Comparison of ENCODE assay signal across 13 cellular contexts in the genomic region with DNA sequence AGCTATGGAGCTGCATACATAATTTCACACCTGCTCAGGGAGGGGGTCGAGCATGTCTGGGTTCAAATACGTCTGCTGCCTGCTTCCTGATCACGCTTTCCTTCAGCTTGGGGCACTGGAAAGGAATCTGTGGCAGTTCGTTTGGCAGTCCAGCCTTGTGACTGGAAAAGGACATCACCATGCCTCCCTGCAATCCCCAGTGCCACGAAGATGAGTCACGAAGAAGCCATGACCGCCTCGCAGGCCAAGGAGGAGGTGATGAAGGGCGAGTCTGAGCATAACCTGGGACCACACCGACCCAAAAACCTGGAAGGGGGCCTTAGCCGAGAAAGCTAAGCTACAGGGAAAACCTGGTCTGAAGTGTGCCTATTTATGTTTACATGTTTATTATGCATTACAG. TPM values are rescaled to one million over a fixed set of nuclear protein-coding genes. Genes with fewer than 3 reads are reported as not detected.
DNase-seq lines count a peak whose midpoint lies in the region; ATAC-seq, FAIRE-seq and TF ChIP-seq lines count a peak whose summit lies in the region.
"Had no signal": no experiment of that assay in that cellular context is flagged by ENCODE, and none has a peak within 500 bp of the region (broad histone marks: within the 10 kb centered on the region; RNA-seq: fewer than 3 reads in every experiment).

No MANE protein-coding gene starts in this region.

- WGBS in A549 (ENCODE audit: missing lambda C conversion rate): 68% methylated on average over 11 of the region's 11 CpGs
- WGBS in trophoblast cell (ENCODE audit: extremely low coverage, insufficient coverage, insufficient read length): no CpG with 5 or more reads among the region's 11 CpGs
- 66 to 87% (median 79%) methylated on average over 11 of the region's 11 CpGs for WGBS in spleen, 5 donors

- no peak overlapping the region for H4K12ac ChIP-seq in trophoblast cell (ENCODE audit: low read depth, low read length)

- H3K27ac ChIP-seq in A549 (peak overlapping the region in 1 of 2 experiments; percentile 51; a peak in 3 of 6 replicates), SJSA1 (peak overlapping the region; percentile 78), trophoblast cell (ENCODE audit: low read depth, low read length) (peak overlapping the region; percentile 55), spleen (peak overlapping the region in 4 of 8 donors; percentile 1 to 30 (median 11))

- H3K9me3 ChIP-seq in A549 (no peaks in the 10 kb centered on the region), SJSA1 (replicated peaks) (no peaks in the 10 kb centered on the region), trophoblast cell (ENCODE audit: insufficient read depth, low read depth, low read length) (peaks cover 8% of the 10 kb centered on the region), spleen (no peaks in the 10 kb centered on the region)

- H2BK5ac ChIP-seq in trophoblast cell (ENCODE audit: low read depth, low read length, poor library complexity): no peak overlapping the region

- no peak overlapping the region for H4K8ac ChIP-seq in trophoblast cell (ENCODE audit: low read depth, low read length)

- POLR2A ChIA-PET in A549 (lab: Yijun Ruan, JAX): interaction anchor here (2.7 kb wide), 1 partner anchor 547 kb away, joined by 13 read pairs; no protein-coding TSS in a partner anchor

- H3K4me1 Mint-ChIP-seq in stimulated activated effector memory CD8-positive, alpha-beta T cell treated with anti-CD3 and anti-CD28 coated beads, Interleukin-12 subunit alpha, Interleukin-12 subunit beta, amount 100 ng/mL, for 72 hours: no peaks in the 10 kb centered on the region
- H3K4me1 Mint-ChIP-seq: activated CD4-positive, alpha-beta T cell treated with anti-CD3 and anti-CD28 coated beads, Interleukin-2, amount 10 ng/mL, durations not matched to agents 7 days and 5 days had no signal

- H3K4me1 ChIP-seq in A549 (peaks cover 97% of the 10 kb centered on the region), SJSA1 (replicated peaks) (peaks cover 34% of the 10 kb centered on the region), trophoblast cell (ENCODE audit: control insufficient read depth in 1 of 2, insufficient read depth in 2 of 2, low read length in 2 of 2) (peaks cover 33 to 45% of the 10 kb centered on the region in 2 experiments), spleen (peaks cover 0 to 74% (median 29%) of the 10 kb centered on the region in 6 donors)

- peak overlapping the region; percentile 24 for H3K4me2 ChIP-seq in A549
- H3K4me2 ChIP-seq in trophoblast cell (ENCODE audit: low read length): no peak overlapping the region

- no peak for TF ChIP-seq RAD21 in A549 (conservative IDR thresholded peaks at IDR 0.05 in 1 of 2, IDR thresholded peaks at IDR 0.05 in 1 of 2)

- H2BK12ac ChIP-seq in trophoblast cell (ENCODE audit: low read length): no peak overlapping the region

- no peak overlapping the region for H3K4ac ChIP-seq in trophoblast cell (ENCODE audit: low read depth, low read length)

- H3K36me3 ChIP-seq in SJSA1 (peaks cover 82% of the 10 kb centered on the region), trophoblast cell (ENCODE audit: control insufficient read depth in 1 of 2, insufficient read depth in 2 of 2, low read length in 2 of 2) (peaks cover 32 to 47% of the 10 kb centered on the region in 2 experiments), spleen (peaks cover 0 to 84% (median 17%) of the 10 kb centered on the region in 6 donors)

- H3K23ac ChIP-seq in trophoblast cell (ENCODE audit: low read length): no peak overlapping the region

- intact Hi-C loops in spleen (cut with DNase I; ENCODE audit: low total_unique reads): no loop called here

- no peaks in the 10 kb centered on the region for H3K36me3 Mint-ChIP-seq in stimulated activated effector memory CD8-positive, alpha-beta T cell treated with anti-CD3 and anti-CD28 coated beads, Interleukin-12 subunit alpha, Interleukin-12 subunit beta, amount 100 ng/mL, for 72 hours

- H3K27ac Mint-ChIP-seq in stimulated activated effector memory CD8-positive, alpha-beta T cell treated with anti-CD3 and anti-CD28 coated beads, Interleukin-12 subunit alpha, Interleukin-12 subunit beta, amount 100 ng/mL, for 72 hours: no peak overlapping the region
- H3K27ac Mint-ChIP-seq: activated CD4-positive, alpha-beta T cell treated with anti-CD3 and anti-CD28 coated beads, Interleukin-2, amount 10 ng/mL, durations not matched to agents 7 days and 5 days had no signal

- DNase-seq in A549 (ENCODE audit: low read depth in 1 of 2, low spot score in 1 of 2) (no peak), SJSA1 (ENCODE audit: low read depth in 1 of 2, low spot score in 2 of 2) (peak in 1 of 2 experiments; percentile 86), glomerular visceral epithelial cell (ENCODE audit: extremely low spot score) (peak; percentile 42), trophoblast cell (peak; percentile 54 to 73), spleen (no peak), SKM-1 (lab: John Stamatoyannopoulos, UW; ENCODE audit: unreplicated experiment) (no peak), LoVo (ENCODE audit: low spot score) (no peak)
- DNase-seq in stimulated activated effector memory CD8-positive, alpha-beta T cell treated with anti-CD3 and anti-CD28 coated beads, Interleukin-12 subunit alpha, Interleukin-12 subunit beta, amount 100 ng/mL, for 72 hours (ENCODE audit: low spot score in 2 of 2): no peak
- DNase-seq: activated CD4-positive, alpha-beta T cell treated with anti-CD3 and anti-CD28 coated beads, Interleukin-2, amount 10 ng/mL, durations not matched to agents 7 days and 5 days; DMS79; kidney glomerular epithelial cell; NCI-H1694 treated with DMSO at 0.1 percent for 48 hours had no signal

- H3K4me3 Mint-ChIP-seq in stimulated activated effector memory CD8-positive, alpha-beta T cell treated with anti-CD3 and anti-CD28 coated beads, Interleukin-12 subunit alpha, Interleukin-12 subunit beta, amount 100 ng/mL, for 72 hours: no peak overlapping the region
- H3K4me3 Mint-ChIP-seq: activated CD4-positive, alpha-beta T cell treated with anti-CD3 and anti-CD28 coated beads, Interleukin-2, amount 10 ng/mL, durations not matched to agents 7 days and 5 days had no signal

- TF ChIP-seq EP300 in A549 (IDR thresholded peaks at IDR 0.05): no peak

- H3K18ac ChIP-seq in trophoblast cell (ENCODE audit: low read length): peak overlapping the region; percentile 26

- peak in 1 of 2 experiments; percentile 2; a peak in 1 of 6 replicates for ATAC-seq in A549
- no peak for ATAC-seq in stimulated activated effector memory CD8-positive, alpha-beta T cell treated with anti-CD3 and anti-CD28 coated beads, Interleukin-12 subunit alpha, Interleukin-12 subunit beta, amount 100 ng/mL, for 72 hours
- ATAC-seq: K562 had no signal

- TF ChIP-seq POLR2A in A549 (IDR thresholded peaks at IDR 0.05; ENCODE audit: low read length): no peak
- no peak for TF ChIP-seq POLR2A in spleen (IDR thresholded peaks at IDR 0.05)

- H3K79me2 ChIP-seq in trophoblast cell (ENCODE audit: control insufficient read depth, insufficient read depth, low read length, poor library complexity): no peaks in the 10 kb centered on the region

- no peak for TF ChIP-seq CTCF in A549 (IDR thresholded peaks at IDR 0.05)
- no peak for TF ChIP-seq CTCF in spleen (IDR thresholded peaks at IDR 0.05 in 8 of 11, conservative IDR thresholded peaks at IDR 0.05 in 3 of 11)

- no peak overlapping the region for H2BK120ac ChIP-seq in trophoblast cell (ENCODE audit: insufficient read depth, low read length, poor library complexity)

- peak overlapping the region; percentile 27 for H4K91ac ChIP-seq in trophoblast cell (ENCODE audit: low read depth, low read length)

- H3K79me1 ChIP-seq in trophoblast cell (ENCODE audit: low read length): peaks cover 15% of the 10 kb centered on the region

- H2AFZ ChIP-seq in trophoblast cell (ENCODE audit: insufficient read depth, low read length, poor library complexity): no peak overlapping the region

- CTCF ChIA-PET in A549 (lab: Yijun Ruan, JAX): interaction anchor here (0.6 to 2.8 kb wide), 7 partner anchors 11 to 1044 kb away, joined by 3 to 9 read pairs (median 5); no protein-coding TSS in a partner anchor

- H3K27me3 ChIP-seq in SJSA1 (replicated peaks) (no peaks in the 10 kb centered on the region), trophoblast cell (ENCODE audit: insufficient read depth, low read length) (no peaks in the 10 kb centered on the region), spleen (replicated peaks in 1 of 7) (peaks cover 0 to 18% (median 0%) of the 10 kb centered on the region in 7 donors)

- FAIRE-seq in A549 (lab: Jason Lieb, UNC): peak; percentile 56
- FAIRE-seq: K562 had no signal

- no peak overlapping the region for H3K9ac ChIP-seq in trophoblast cell (ENCODE audit: low read length)

- H3K4me3 ChIP-seq in A549 (no peak overlapping the region), SJSA1 (no peak overlapping the region), trophoblast cell (ENCODE audit: low read depth, low read length) (no peak overlapping the region), spleen (no peak overlapping the region)
- H3K4me3 ChIP-seq: K562 had no signal

- H3K9me3 Mint-ChIP-seq in stimulated activated effector memory CD8-positive, alpha-beta T cell treated with anti-CD3 and anti-CD28 coated beads, Interleukin-12 subunit alpha, Interleukin-12 subunit beta, amount 100 ng/mL, for 72 hours: no peaks in the 10 kb centered on the region
- H3K9me3 Mint-ChIP-seq: activated CD4-positive, alpha-beta T cell treated with anti-CD3 and anti-CD28 coated beads, Interleukin-2, amount 10 ng/mL, durations not matched to agents 7 days and 5 days had no signal

- no peak overlapping the region for H3K14ac ChIP-seq in trophoblast cell (ENCODE audit: low read length)

- H2AK5ac ChIP-seq in trophoblast cell (ENCODE audit: low read length): no peak overlapping the region

TF ChIP-seq in A549, 52 proteins besides CTCF, POLR2A, EP300 and RAD21 (continues in another document):
- no peak for TF ChIP-seq ZFP36 (IDR thresholded peaks at IDR 0.05; ENCODE audit: borderline replicate concordance, partially characterized antibody)

RNA-seq across cellular contexts. Expression of a gene that starts 13.1 kb away (rescaled TPM):
- polyA plus RNA-seq in A549 (2011; rRNA removed): 90.0 and 141 TPM in 2 replicates
- 34.0 and 43.4 TPM in 2 replicates for polyA plus RNA-seq in A549 (2012; cell fraction: cytosol; rRNA removed)
- polyA plus RNA-seq in A549 (2012; cell fraction: nucleus; rRNA removed): 147 and 253 TPM in 2 replicates
- polyA plus RNA-seq in A549 (2017; fragmentation: RNase III; extraction: RNeasy Plus Mini Kit Qiagen cat#74134 plus additional on column Dnase treatment): 75.7 to 80.9 TPM (median 80.8 TPM) in 3 replicates
- polyA minus RNA-seq in A549 (2011; rRNA and poly(A)+ RNA removed): 334 and 370 TPM in 2 replicates
- 40.4 and 40.9 TPM in 2 replicates for total RNA-seq in SJSA1 (2014; rRNA removed; shearing (Covaris generic))
- 34.3 and 36.3 TPM in 2 replicates for polyA plus RNA-seq in trophoblast cell (2013)
- 10 to 100 TPM; 39.5 to 85.3 (median 67.8) TPM for total RNA-seq in spleen
- polyA plus RNA-seq in spleen: 10 to 100 TPM in 1 of 3 donors, 1 to 10 TPM in 2; 5.6 to 13.1 (median 7.7) TPM

Comparison
In these comparisons a context has a peak if more than half of its experiments do, and no peak if none do; other contexts are left out.
1. DNase-seq: peak in glomerular visceral epithelial cell (single experiment) and trophoblast cell (2 of 2); none in A549 (0 of 2), spleen (single experiment), stimulated activated effector memory CD8-positive, alpha-beta T cell treated with anti-CD3 and anti-CD28 coated beads, Interleukin-12 subunit alpha, Interleukin-12 subunit beta, amount 100 ng/mL, for 72 hours (0 of 2), SKM-1 (single experiment) and LoVo (single experiment).